In the genomic region with DNA sequence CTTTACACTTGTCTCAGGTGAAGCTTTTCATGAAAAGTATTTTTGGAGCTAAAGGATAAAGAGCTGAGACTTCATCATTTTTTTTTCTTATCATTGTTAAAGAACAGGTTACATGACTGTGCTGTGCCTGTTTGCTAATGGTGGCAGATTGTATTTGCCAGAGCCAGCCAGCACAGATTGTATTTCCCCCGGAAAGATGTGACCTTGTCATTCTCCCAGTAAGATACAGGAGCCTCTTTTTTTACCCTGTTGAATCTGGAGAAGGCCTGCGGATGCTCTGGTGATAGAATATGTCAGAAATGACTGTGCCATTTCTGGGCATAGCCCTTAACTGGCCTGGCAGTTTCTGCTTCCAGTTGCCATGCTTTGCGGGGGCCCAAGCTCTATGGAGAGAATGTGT, we compare ENCODE assay signal across 22 cellular contexts.
"Had no signal": no experiment of that assay in that cellular context is flagged by ENCODE, and none has a peak within 500 bp of the region (broad histone marks: within the 10 kb centered on the region; RNA-seq: fewer than 3 reads in every experiment).

No MANE protein-coding gene starts in this region.

- ATAC-seq: effector memory CD8-positive, alpha-beta T cell; esophagus mucosa; gastrocnemius medialis; heart right ventricle; left cardiac atrium; left lung; left ventricle myocardium superior; lower lobe of right lung; mucosa of descending colon; naive thymus-derived CD8-positive, alpha-beta T cell had no signal

- DNase-seq: cortex of kidney; effector CD8-positive, alpha-beta T cell; effector memory CD8-positive, alpha-beta T cell; endodermal cell; erythroblast; esophagus squamous epithelium; foreskin fibroblast; foreskin melanocyte; gastrocnemius medialis; glutamatergic neuron; head of caudate nucleus; heart right ventricle; hippocampal formation; left cardiac atrium; left lung; left ventricle myocardium superior; lower lobe of right lung; mesenchymal stem cell; mucosa of descending colon; naive B cell; naive thymus-derived CD8-positive, alpha-beta T cell had no signal
